ENCODE assay signal across 11 cellular contexts in the genomic region with DNA sequence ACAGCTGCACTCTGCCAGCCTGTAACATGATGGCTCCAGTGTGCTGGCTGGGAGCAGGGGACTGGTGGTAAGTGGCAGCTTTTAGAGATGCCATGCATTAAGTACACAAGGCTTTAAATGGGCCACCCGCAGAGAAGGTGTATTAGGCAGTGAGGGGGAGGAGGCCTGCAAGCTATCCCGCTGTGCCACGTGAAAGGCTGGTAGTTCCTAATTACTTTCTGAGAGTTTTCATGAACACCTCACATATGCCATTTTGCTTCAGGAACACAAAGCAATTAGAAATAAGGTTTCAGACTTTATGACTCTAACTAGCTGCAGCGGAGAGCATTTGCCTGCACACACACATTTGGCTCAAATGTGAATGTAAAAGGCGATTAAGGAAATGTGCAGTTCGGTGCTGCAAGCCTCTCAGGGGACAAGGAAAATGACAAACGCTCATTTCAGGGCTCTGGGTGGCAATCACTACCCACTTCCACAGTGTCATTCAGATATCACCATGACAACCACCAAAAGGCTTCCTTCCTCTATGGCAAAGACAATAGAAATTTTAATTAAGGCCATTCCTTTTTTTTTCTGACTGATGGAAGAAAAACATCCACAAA.
A peak's percentile ranks its signal among the peaks of the same experiment; 100 is the strongest.
DNase-seq lines count a peak whose midpoint lies in the region; ATAC-seq, FAIRE-seq and TF ChIP-seq lines count a peak whose summit lies in the region.
"Had no signal": no experiment of that assay in that cellular context is flagged by ENCODE, and none has a peak within 500 bp of the region (broad histone marks: within the 10 kb centered on the region; RNA-seq: fewer than 3 reads in every experiment).

No MANE protein-coding gene starts in this region.

- no peak for FAIRE-seq in HepG2 (lab: Jason Lieb, UNC)

- TF ChIP-seq EP300 in HepG2 (IDR thresholded peaks at IDR 0.05; ENCODE audit: low read depth in 2 of 2, low read length in 2 of 2) (no peak), HepG2 (CRISPR knock-in tag; IDR thresholded peaks at IDR 0.05; ENCODE audit: borderline replicate concordance) (no peak)

- TF ChIP-seq CTCF in GM23338 (conservative IDR thresholded peaks at IDR 0.05; ENCODE audit: low read depth in 2 of 2) (no peak), HepG2 (CRISPR knock-in tag; IDR thresholded peaks at IDR 0.05) (no peak), dorsolateral prefrontal cortex (IDR thresholded peaks at IDR 0.05 in 54 of 56, conservative IDR thresholded peaks at IDR 0.05 in 2 of 56; ENCODE audit: low read depth in 1 of 56, partially characterized antibody in 56 of 56) (no peak)

- H3F3A ChIP-seq in GM23338 (replicated peaks; ENCODE audit: low read depth): no peaks in the 10 kb centered on the region

- H3K9me2 ChIP-seq in GM23338 (ENCODE audit: insufficient read depth): no peaks in the 10 kb centered on the region

- H3K27me3 Mint-ChIP-seq in GM23338 (ENCODE audit: insufficient read depth, low read depth, poor library complexity): peaks cover 11% of the 10 kb centered on the region

- H3K9me3 Mint-ChIP-seq in GM23338: no peaks in the 10 kb centered on the region; the same call in 2 of the 3 replicates

- H2AFZ ChIP-seq in GM23338 (no peak overlapping the region), HepG2 (ENCODE audit: low read length) (no peak overlapping the region)

- H3K4me3 Mint-ChIP-seq in GM23338: peak overlapping the region; percentile 58

- H4K20me1 ChIP-seq in GM23338 (replicated peaks; ENCODE audit: insufficient read depth) (no peaks in the 10 kb centered on the region), HepG2 (ENCODE audit: insufficient read depth, low read length) (peaks cover 5% of the 10 kb centered on the region; the same call in 1 of the 2 replicates)

- H3K9ac ChIP-seq in NT2/D1 (ENCODE audit: insufficient read length, low read depth) (no peak overlapping the region), HepG2 (ENCODE audit: insufficient read depth, low read depth, low read length) (no peak overlapping the region)

- CTCF ChIA-PET in HepG2 (lab: Yijun Ruan, JAX; ENCODE audit: low intra/inter-chr PET ratio, low total read pairs): no interaction called here

- 95% methylated on average over 7 of the region's 7 CpGs for WGBS in HepG2 (ENCODE audit: low lambda C conversion rate)

- no TSS peak for BruUV-seq in HepG2 (replicated peaks; lab: Mats Ljungman, UMichigan)

- H3K4me3 ChIP-seq in GM23338: peak overlapping the region; percentile 40
- no peak overlapping the region for H3K4me3 ChIP-seq in NT2/D1 (ENCODE audit: insufficient read length, low read depth)
- H3K4me3 ChIP-seq in HepG2 (replicated peaks in 1 of 3; ENCODE audit: insufficient read depth in 1 of 3, low read depth in 2 of 3, low read length in 3 of 3): no peak overlapping the region
- H3K4me3 ChIP-seq in dorsolateral prefrontal cortex: peak overlapping the region in 2 of 59 donors; percentile 4
- H3K4me3 ChIP-seq: Peyer's patch, thoracic aorta had no signal

- ATAC-seq in GM23338 (peak; percentile 79), HepG2 (no peak)

- DNase-seq in GM23338 (ENCODE audit: low spot score) (peak; percentile 87), NCI-H1417 treated with DMSO at 0.1 percent for 48 hours (lab: John Stamatoyannopoulos, UW) (peak; percentile 91), NT2/D1 (ENCODE audit: low read depth, low spot score) (peak; percentile 58), iPS-NIHi7 (ENCODE audit: extremely low spot score) (peak; percentile 66), HepG2 (ENCODE audit: low spot score) (no peak), dorsolateral prefrontal cortex (no peak), SIG-M5 (lab: John Stamatoyannopoulos, UW) (no peak)
- no peak for DNase-seq in stimulated activated CD4-positive, alpha-beta T cell treated with anti-CD3 and anti-CD28 coated beads, Interleukin-2, amount 100 ng/mL, for 48 hours
- DNase-seq: activated CD4-positive, CD25-positive, alpha-beta regulatory T cell; Peyer's patch had no signal

- H3K36me3 ChIP-seq in GM23338 (ENCODE audit: insufficient read depth) (no peaks in the 10 kb centered on the region), NT2/D1 (ENCODE audit: insufficient read depth, insufficient read length, low read length) (no peaks in the 10 kb centered on the region), HepG2 (replicated peaks in 1 of 2; ENCODE audit: control insufficient read depth in 1 of 2, insufficient read depth in 2 of 2, low read length in 2 of 2) (no peaks in the 10 kb centered on the region)
- H3K36me3 ChIP-seq: Peyer's patch, thoracic aorta had no signal

- H3K27me3 ChIP-seq in GM23338 (ENCODE audit: insufficient read depth) (no peaks in the 10 kb centered on the region), NT2/D1 (ENCODE audit: insufficient read depth, insufficient read length) (peaks cover 93% of the 10 kb centered on the region), HepG2 (ENCODE audit: control insufficient read depth in 1 of 2, insufficient read depth in 2 of 2, low read length in 2 of 2) (no peaks in the 10 kb centered on the region), dorsolateral prefrontal cortex (no peaks in the 10 kb centered on the region)
- H3K27me3 ChIP-seq: Peyer's patch had no signal

- TF ChIP-seq POLR2A in HepG2 (IDR thresholded peaks at IDR 0.05; ENCODE audit: insufficient read depth in 1 of 2, low read depth in 2 of 2, low read length in 2 of 2): no peak

- no peak overlapping the region for H3K27ac ChIP-seq in GM23338 (ENCODE audit: low read depth)
- H3K27ac ChIP-seq in HepG2 (ENCODE audit: extremely low read length, insufficient read depth, low read length): no peak overlapping the region
- H3K27ac ChIP-seq in dorsolateral prefrontal cortex: no peak overlapping the region
- H3K27ac ChIP-seq: thoracic aorta had no signal

- no peak overlapping the region; the same call in 1 of the 2 replicates for H3K27ac Mint-ChIP-seq in GM23338

- no peaks in the 10 kb centered on the region for H3K36me3 Mint-ChIP-seq in GM23338 (ENCODE audit: low read depth)

- H3K4me2 ChIP-seq in GM23338 (peak overlapping the region; percentile 77), HepG2 (ENCODE audit: low read depth, low read length) (no peak overlapping the region)

- H3K4me1 ChIP-seq in GM23338 (ENCODE audit: insufficient read depth) (peaks cover 57% of the 10 kb centered on the region), NT2/D1 (ENCODE audit: insufficient read depth, insufficient read length) (no peaks in the 10 kb centered on the region), HepG2 (ENCODE audit: insufficient read depth, low read length) (peaks cover 16% of the 10 kb centered on the region)

- POLR2A ChIA-PET in HepG2 (lab: Yijun Ruan, JAX): no interaction called here

- intact Hi-C loops in HepG2 (cut with micrococcal nuclease; ENCODE audit: unreplicated experiment): no loop called here
- intact Hi-C loops in dorsolateral prefrontal cortex (cut with DNase I): no loop called here

- H3K79me2 ChIP-seq in GM23338 (replicated peaks; ENCODE audit: insufficient read depth) (no peaks in the 10 kb centered on the region), HepG2 (ENCODE audit: insufficient read depth, low read length) (peaks cover 2% of the 10 kb centered on the region)

- peaks cover 65% of the 10 kb centered on the region for H3K4me1 Mint-ChIP-seq in GM23338

- TF ChIP-seq RAD21 in HepG2 (CRISPR knock-in tag; IDR thresholded peaks at IDR 0.05): no peak

- H3K9me3 ChIP-seq in NT2/D1 (ENCODE audit: insufficient read depth, low read length) (no peaks in the 10 kb centered on the region), HepG2 (ENCODE audit: low read length) (no peaks in the 10 kb centered on the region)
- H3K9me3 ChIP-seq: Peyer's patch, thoracic aorta had no signal

- in situ Hi-C loops in HepG2 (cut with HindIII; ENCODE audit: extremely low pct_ligation_motif_present, low pct_unique_long_range_greater_than_20kb): no loop called here

TF ChIP-seq in HepG2, 621 proteins besides CTCF, POLR2A, EP300 and RAD21:
- TF ChIP-seq ZNF724P (CRISPR knock-in tag; IDR thresholded peaks at IDR 0.05; ENCODE audit: borderline replicate concordance) (no peak), SKI (IDR thresholded peaks at IDR 0.05; ENCODE audit: partially characterized antibody) (no peak), HIVEP1 (CRISPR knock-in tag; IDR thresholded peaks at IDR 0.05) (no peak), HMGA1 (CRISPR knock-in tag; conservative IDR thresholded peaks at IDR 0.05) (no peak), LCORL (IDR thresholded peaks at IDR 0.05) (no peak), LCORL (CRISPR knock-in tag; IDR thresholded peaks at IDR 0.05) (no peak)

Comparison
In these comparisons a context has a peak if more than half of its experiments do, and no peak if none do; other contexts are left out.
1. DNase-seq: peak in GM23338 (single experiment), NCI-H1417 treated with DMSO at 0.1 percent for 48 hours (single experiment), NT2/D1 (single experiment) and iPS-NIHi7 (single experiment); none in HepG2 (single experiment), dorsolateral prefrontal cortex (0 of 10), stimulated activated CD4-positive, alpha-beta T cell treated with anti-CD3 and anti-CD28 coated beads, Interleukin-2, amount 100 ng/mL, for 48 hours (0 of 2) and SIG-M5 (single experiment).